ENCODE assay signal across 19 cellular contexts in the genomic region with DNA sequence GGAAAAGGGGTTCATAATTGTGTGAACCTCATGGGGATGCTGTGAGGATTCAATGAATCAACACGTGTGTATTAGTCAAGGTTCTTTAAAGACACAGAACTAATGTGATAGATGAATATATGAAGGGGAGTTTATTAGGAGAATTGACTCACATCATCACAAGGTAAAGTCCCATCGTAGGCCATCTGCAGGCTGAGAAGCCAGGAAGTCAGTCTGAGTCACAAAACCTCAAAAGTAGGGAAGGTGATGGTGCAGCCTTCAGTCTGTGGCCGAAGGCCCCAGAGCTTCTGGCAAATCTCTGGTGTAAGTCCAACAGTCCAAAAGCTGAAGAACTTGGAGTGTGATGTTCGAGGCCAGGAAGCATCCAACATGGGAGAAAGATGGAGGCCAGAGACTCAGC.
DNase-seq lines count a peak whose midpoint lies in the region; ATAC-seq and TF ChIP-seq lines count a peak whose summit lies in the region.
"Had no signal": no experiment of that assay in that cellular context is flagged by ENCODE, and none has a peak within 500 bp of the region (broad histone marks: within the 10 kb centered on the region; RNA-seq: fewer than 3 reads in every experiment).

No MANE protein-coding gene starts in this region.

- H3K36me3 ChIP-seq in RWPE2 (ENCODE audit: low read depth) = no peaks in the 10 kb centered on the region
- H3K36me3 ChIP-seq in fibroblast of lung (ENCODE audit: control insufficient read depth, insufficient read depth, low read length) = no peaks in the 10 kb centered on the region
- H3K36me3 ChIP-seq in transverse colon = no peaks in the 10 kb centered on the region
- H3K36me3 ChIP-seq: left ventricle myocardium inferior, spleen had no signal

- H3K27me3 ChIP-seq in RWPE2 (ENCODE audit: insufficient read depth, poor library complexity, severe bottlenecking) (no peaks in the 10 kb centered on the region), fibroblast of lung (ENCODE audit: control insufficient read depth, insufficient read depth, low read length) (no peaks in the 10 kb centered on the region), transverse colon (no peaks in the 10 kb centered on the region)
- H3K27me3 ChIP-seq: dorsolateral prefrontal cortex had no signal

- no peak overlapping the region for H3K27ac ChIP-seq in RWPE2 (ENCODE audit: poor library complexity, severe bottlenecking)
- H3K27ac ChIP-seq in fibroblast of lung (ENCODE audit: insufficient read depth, low read length) = no peak overlapping the region
- H3K27ac ChIP-seq in transverse colon = no peak overlapping the region
- H3K27ac ChIP-seq: dorsolateral prefrontal cortex, left ventricle myocardium inferior, spleen had no signal

- no peaks in the 10 kb centered on the region for H4K20me1 ChIP-seq in fibroblast of lung (ENCODE audit: control insufficient read depth, extremely low read depth, insufficient read depth, low read length)

- no peaks in the 10 kb centered on the region for H3K4me1 Mint-ChIP-seq in activated naive CD4-positive, alpha-beta T cell treated with anti-CD3 and anti-CD28 coated beads, Interleukin-2, amount 10 ng/mL, durations not matched to agents 7 days and 5 days
- no peaks in the 10 kb centered on the region for H3K4me1 Mint-ChIP-seq in stimulated activated memory B cell treated with anti-CD40 and anti-IgM and Interleukin-4, amounts not matched to agents 10 μg/mL and 1 μg/mL and 100 μg/mL, for 72 hours
- H3K4me1 Mint-ChIP-seq: activated B cell treated with CpG ODN at 0.5 μM for 24 hours; activated naive CD8-positive, alpha-beta T cell treated with anti-CD3 and anti-CD28 coated beads for 36 hours had no signal

- 66 to 67% methylated on average over 1 to 4 of the region's 4 CpGs for WGBS in transverse colon (ENCODE audit: low coverage in 1 of 2), 2 donors

- H3K9me3 ChIP-seq in RWPE2 (ENCODE audit: severe bottlenecking) = no peaks in the 10 kb centered on the region
- no peaks in the 10 kb centered on the region for H3K9me3 ChIP-seq in fibroblast of lung (ENCODE audit: control insufficient read depth, insufficient read depth, low read depth, low read length)
- no peaks in the 10 kb centered on the region for H3K9me3 ChIP-seq in transverse colon
- H3K9me3 ChIP-seq: left ventricle myocardium inferior, mucosa of descending colon, spleen had no signal

- intact Hi-C loops in transverse colon (cut with DNase I; ENCODE audit: low total_unique reads) = no loop called here

- TF ChIP-seq EP300 in transverse colon (IDR thresholded peaks at IDR 0.05; ENCODE audit: low read depth) = no peak

- DNase-seq in activated naive CD4-positive, alpha-beta T cell treated with anti-CD3 and anti-CD28 coated beads, Interleukin-2, amount 50 U/mL, for 72 hours (ENCODE audit: low spot score in 2 of 2) = no peak
- no peak for DNase-seq in activated naive CD4-positive, alpha-beta T cell treated with anti-CD3 and anti-CD28 coated beads, Interleukin-2, amount 10 ng/mL, durations not matched to agents 7 days and 5 days
- no peak for DNase-seq in RWPE2 (ENCODE audit: low spot score)
- DNase-seq in fibroblast of lung (ENCODE audit: low read depth in 2 of 2) = peak; percentile 6 to 79
- DNase-seq in transverse colon = no peak
- DNase-seq: activated B cell treated with CpG ODN at 0.5 μM for 24 hours; activated naive CD8-positive, alpha-beta T cell treated with anti-CD3 and anti-CD28 coated beads for 36 hours; dorsolateral prefrontal cortex; left ventricle myocardium inferior; mucosa of descending colon; NCI-H2171; OCI-M1; SIG-M5; spleen; stimulated activated CD4-positive, alpha-beta T cell treated with anti-CD3 and anti-CD28 coated beads, Interleukin-4, amount 100 ng/mL, for 4 hours; T-helper 2 cell had no signal

- H3K4me3 ChIP-seq in RWPE2 (ENCODE audit: severe bottlenecking) (no peak overlapping the region), fibroblast of lung (replicated peaks in 1 of 4; ENCODE audit: control extremely low read depth in 1 of 4, insufficient read depth in 1 of 4, low read depth in 3 of 4, low read length in 4 of 4) (no peak overlapping the region), transverse colon (no peak overlapping the region)
- H3K4me3 ChIP-seq: dorsolateral prefrontal cortex, left ventricle myocardium inferior, mucosa of descending colon, spleen had no signal

- in situ Hi-C loops in transverse colon (cut with MboI; ENCODE audit: low pct_ligation_motif_present in 1 of 4, low pct_unique_long_range_greater_than_20kb in 1 of 4, low sequenced_read_pairs in 3 of 4) = no loop called here

- H3K4me3 Mint-ChIP-seq in activated naive CD4-positive, alpha-beta T cell treated with anti-CD3 and anti-CD28 coated beads, Interleukin-2, amount 10 ng/mL, durations not matched to agents 7 days and 5 days = no peak overlapping the region
- no peak overlapping the region for H3K4me3 Mint-ChIP-seq in stimulated activated memory B cell treated with anti-CD40 and anti-IgM and Interleukin-4, amounts not matched to agents 10 μg/mL and 1 μg/mL and 100 μg/mL, for 72 hours
- H3K4me3 Mint-ChIP-seq: activated B cell treated with CpG ODN at 0.5 μM for 24 hours; activated naive CD8-positive, alpha-beta T cell treated with anti-CD3 and anti-CD28 coated beads for 36 hours had no signal

- no peak for TF ChIP-seq CTCF in RWPE2 (IDR thresholded peaks at IDR 0.05; ENCODE audit: poor library complexity, severe bottlenecking)
- no peak for TF ChIP-seq CTCF in fibroblast of lung (conservative IDR thresholded peaks at IDR 0.05 in 1 of 2, IDR thresholded peaks at IDR 0.05 in 1 of 2; ENCODE audit: low read depth in 1 of 2, low read length in 2 of 2)
- TF ChIP-seq CTCF in transverse colon (IDR thresholded peaks at IDR 0.05) = no peak

- no peak overlapping the region for H3K9ac ChIP-seq in fibroblast of lung (ENCODE audit: insufficient read depth, low read length)

- H2AFZ ChIP-seq in fibroblast of lung (ENCODE audit: low read length) = no peak overlapping the region

- no peaks in the 10 kb centered on the region for H3K27me3 Mint-ChIP-seq in activated naive CD4-positive, alpha-beta T cell treated with anti-CD3 and anti-CD28 coated beads, Interleukin-2, amount 10 ng/mL, durations not matched to agents 7 days and 5 days
- peaks cover 37% of the 10 kb centered on the region for H3K27me3 Mint-ChIP-seq in stimulated activated memory B cell treated with anti-CD40 and anti-IgM and Interleukin-4, amounts not matched to agents 10 μg/mL and 1 μg/mL and 100 μg/mL, for 72 hours

- H3K4me2 ChIP-seq in fibroblast of lung (ENCODE audit: extremely low read depth, insufficient read depth, low read length) = no peak overlapping the region

- H3K27ac Mint-ChIP-seq in activated naive CD4-positive, alpha-beta T cell treated with anti-CD3 and anti-CD28 coated beads, Interleukin-2, amount 50 U/mL, for 72 hours = no peak overlapping the region
- no peak overlapping the region for H3K27ac Mint-ChIP-seq in activated naive CD4-positive, alpha-beta T cell treated with anti-CD3 and anti-CD28 coated beads, Interleukin-2, amount 10 ng/mL, durations not matched to agents 7 days and 5 days
- no peak overlapping the region for H3K27ac Mint-ChIP-seq in stimulated activated memory B cell treated with anti-CD40 and anti-IgM and Interleukin-4, amounts not matched to agents 10 μg/mL and 1 μg/mL and 100 μg/mL, for 72 hours
- H3K27ac Mint-ChIP-seq: activated B cell treated with CpG ODN at 0.5 μM for 24 hours; activated naive CD8-positive, alpha-beta T cell treated with anti-CD3 and anti-CD28 coated beads for 36 hours had no signal

- peak; percentile 20 to 37 for ATAC-seq in activated naive CD4-positive, alpha-beta T cell treated with anti-CD3 and anti-CD28 coated beads, Interleukin-2, amount 50 U/mL, for 72 hours
- ATAC-seq in RWPE2 (ENCODE audit: low read depth) = peak; percentile 86
- peak; percentile 50 for ATAC-seq in stimulated activated memory B cell treated with anti-CD40 and anti-IgM and Interleukin-4, amounts not matched to agents 10 μg/mL and 1 μg/mL and 100 μg/mL, for 72 hours
- ATAC-seq in GM19452 (IDR thresholded peaks at IDR 0.05; ENCODE audit: unreplicated experiment) = no peak
- no peak for ATAC-seq in GM21390 (IDR thresholded peaks at IDR 0.05; ENCODE audit: unreplicated experiment)
- ATAC-seq: mucosa of descending colon had no signal

- no peaks in the 10 kb centered on the region for H3K79me2 ChIP-seq in fibroblast of lung (ENCODE audit: control insufficient read depth, insufficient read depth, low read length)

- peaks cover 0 to 12% of the 10 kb centered on the region in 2 donors for H3K9me3 Mint-ChIP-seq in activated naive CD4-positive, alpha-beta T cell treated with anti-CD3 and anti-CD28 coated beads, Interleukin-2, amount 50 U/mL, for 72 hours
- peaks cover 12% of the 10 kb centered on the region for H3K9me3 Mint-ChIP-seq in activated naive CD4-positive, alpha-beta T cell treated with anti-CD3 and anti-CD28 coated beads, Interleukin-2, amount 10 ng/mL, durations not matched to agents 7 days and 5 days
- no peaks in the 10 kb centered on the region for H3K9me3 Mint-ChIP-seq in stimulated activated memory B cell treated with anti-CD40 and anti-IgM and Interleukin-4, amounts not matched to agents 10 μg/mL and 1 μg/mL and 100 μg/mL, for 72 hours
- H3K9me3 Mint-ChIP-seq: activated B cell treated with CpG ODN at 0.5 μM for 24 hours had no signal

- no peak for TF ChIP-seq POLR2A in transverse colon (IDR thresholded peaks at IDR 0.05)

- no peaks in the 10 kb centered on the region for H3K36me3 Mint-ChIP-seq in activated naive CD4-positive, alpha-beta T cell treated with anti-CD3 and anti-CD28 coated beads, Interleukin-2, amount 50 U/mL, for 72 hours
- H3K36me3 Mint-ChIP-seq in activated naive CD4-positive, alpha-beta T cell treated with anti-CD3 and anti-CD28 coated beads, Interleukin-2, amount 10 ng/mL, durations not matched to agents 7 days and 5 days = no peaks in the 10 kb centered on the region
- no peaks in the 10 kb centered on the region for H3K36me3 Mint-ChIP-seq in stimulated activated memory B cell treated with anti-CD40 and anti-IgM and Interleukin-4, amounts not matched to agents 10 μg/mL and 1 μg/mL and 100 μg/mL, for 72 hours
- H3K36me3 Mint-ChIP-seq: activated naive CD8-positive, alpha-beta T cell treated with anti-CD3 and anti-CD28 coated beads for 36 hours had no signal

- H3K4me1 ChIP-seq in RWPE2 (ENCODE audit: insufficient read depth, poor library complexity, severe bottlenecking) (peaks cover 6% of the 10 kb centered on the region), fibroblast of lung (ENCODE audit: control insufficient read depth, extremely low read depth, insufficient read depth, low read length) (no peaks in the 10 kb centered on the region), transverse colon (no peaks in the 10 kb centered on the region)
- H3K4me1 ChIP-seq: spleen had no signal

- CTCF ChIA-PET in activated naive CD4-positive, alpha-beta T cell treated with anti-CD3 and anti-CD28 coated beads, Interleukin-2, amount 10 ng/mL, durations not matched to agents 7 days and 5 days (lab: Charles Lee) = no interaction called here

Comparison
In these comparisons a context has a peak if more than half of its experiments do, and no peak if none do; other contexts are left out.
1. ATAC-seq: peak in activated naive CD4-positive, alpha-beta T cell treated with anti-CD3 and anti-CD28 coated beads, Interleukin-2, amount 50 U/mL, for 72 hours (2 of 2), RWPE2 (single experiment) and stimulated activated memory B cell treated with anti-CD40 and anti-IgM and Interleukin-4, amounts not matched to agents 10 μg/mL and 1 μg/mL and 100 μg/mL, for 72 hours (single experiment); none in GM19452 (single experiment) and GM21390 (single experiment).
2. DNase-seq: peak in fibroblast of lung (2 of 2); none in activated naive CD4-positive, alpha-beta T cell treated with anti-CD3 and anti-CD28 coated beads, Interleukin-2, amount 50 U/mL, for 72 hours (0 of 2), activated naive CD4-positive, alpha-beta T cell treated with anti-CD3 and anti-CD28 coated beads, Interleukin-2, amount 10 ng/mL, durations not matched to agents 7 days and 5 days (single experiment), RWPE2 (single experiment) and transverse colon (single experiment).